ENCODE assay signal across 1 cellular context in genomic region chr1:15788624-15789301, GRCh38.
TF ChIP-seq lines count a peak whose summit lies in the region.

No MANE protein-coding gene starts in this region.

TF ChIP-seq in H1, 55 proteins besides CTCF, POLR2A, EP300 and RAD21:
- TF ChIP-seq MAFK (IDR thresholded peaks at IDR 0.05; ENCODE audit: low read depth, low read length) (no peak), KDM5A (IDR thresholded peaks at IDR 0.05; ENCODE audit: low read length) (no peak), CEBPB (IDR thresholded peaks at IDR 0.05; ENCODE audit: low read depth, low read length) (no peak), SIX5 (IDR thresholded peaks at IDR 0.05; ENCODE audit: low read depth, low read length) (no peak), TEAD4 (IDR thresholded peaks at IDR 0.05; ENCODE audit: low read depth, low read length) (no peak), JUN (IDR thresholded peaks at IDR 0.05; ENCODE audit: low read depth, low read length) (no peak), E2F6 (IDR thresholded peaks at IDR 0.05) (no peak), SIRT6 (IDR thresholded peaks at IDR 0.05; ENCODE audit: low read length) (no peak), SP1 (IDR thresholded peaks at IDR 0.05; ENCODE audit: low read depth, low read length) (no peak), POU5F1 (IDR thresholded peaks at IDR 0.05; ENCODE audit: low read depth, low read length) (no peak), GABPA (IDR thresholded peaks at IDR 0.05; ENCODE audit: borderline replicate concordance, insufficient read depth, low read length) (no peak), SAP30 (IDR thresholded peaks at IDR 0.05; ENCODE audit: insufficient read depth, insufficient replicate concordance, low read length) (no peak), YY1 (IDR thresholded peaks at IDR 0.05; ENCODE audit: low read depth, low read length) (no peak), RFX5 (IDR thresholded peaks at IDR 0.05; ENCODE audit: borderline replicate concordance, low read depth, low read length) (no peak), ASH2L (IDR thresholded peaks at IDR 0.05; ENCODE audit: low read length) (no peak), PHF8 (conservative IDR thresholded peaks at IDR 0.05; ENCODE audit: low read depth, low read length) (no peak)
- TF ChIP-seq, protein P1, sequence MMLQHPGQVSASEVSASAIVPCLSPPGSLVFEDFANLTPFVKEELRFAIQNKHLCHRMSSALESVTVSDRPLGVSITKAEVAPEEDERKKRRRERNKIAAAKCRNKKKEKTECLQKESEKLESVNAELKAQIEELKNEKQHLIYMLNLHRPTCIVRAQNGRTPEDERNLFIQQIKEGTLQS (IDR thresholded peaks at IDR 0.05; ENCODE audit: insufficient read depth, low read depth, low read length), result no peak
- TF ChIP-seq, protein P2, sequence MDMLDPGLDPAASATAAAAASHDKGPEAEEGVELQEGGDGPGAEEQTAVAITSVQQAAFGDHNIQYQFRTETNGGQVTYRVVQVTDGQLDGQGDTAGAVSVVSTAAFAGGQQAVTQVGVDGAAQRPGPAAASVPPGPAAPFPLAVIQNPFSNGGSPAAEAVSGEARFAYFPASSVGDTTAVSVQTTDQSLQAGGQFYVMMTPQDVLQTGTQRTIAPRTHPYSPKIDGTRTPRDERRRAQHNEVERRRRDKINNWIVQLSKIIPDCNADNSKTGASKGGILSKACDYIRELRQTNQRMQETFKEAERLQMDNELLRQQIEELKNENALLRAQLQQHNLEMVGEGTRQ (IDR thresholded peaks at IDR 0.05; ENCODE audit: low read length), result no peak
TF ChIP-seq in H1: peak in this region for 0.
